ENCODE assay signal across 1 cellular context in genomic region chrX:39757971-39758370, GRCh38.
TF ChIP-seq lines count a peak whose summit lies in the region.

No MANE protein-coding gene starts in this region.

TF ChIP-seq in H1, 55 proteins besides CTCF, POLR2A, EP300 and RAD21 (continued from another document):
- TF ChIP-seq HDAC2 (IDR thresholded peaks at IDR 0.05; ENCODE audit: borderline replicate concordance in 1 of 2, low read depth in 2 of 2, low read length in 2 of 2) (no peak), RNF2 (IDR thresholded peaks at IDR 0.05; ENCODE audit: borderline replicate concordance, low read depth, low read length, missing control alignments, poor library complexity, severe bottlenecking) (no peak)
